ENCODE assay signal across 7 cellular contexts in genomic region chr19:39444598-39445257, GRCh38. TPM values are rescaled to one million over a fixed set of nuclear protein-coding genes. Genes with fewer than 3 reads are reported as not detected.
A peak's percentile ranks its signal among the peaks of the same experiment; 100 is the strongest.
DNase-seq lines count a peak whose midpoint lies in the region; ATAC-seq and TF ChIP-seq lines count a peak whose summit lies in the region.

No MANE protein-coding gene starts in this region.

- peak overlapping the region; percentile 57 for H3K4me3 ChIP-seq in HEK293 (ENCODE audit: low read depth, low read length)
- peak overlapping the region; percentile 58 to 75 for H3K4me3 ChIP-seq in gastroesophageal sphincter
- peak overlapping the region; percentile 90 for H3K4me3 ChIP-seq in psoas muscle

- peak overlapping the region; percentile 98 for H3K27ac ChIP-seq in HEK293 (ENCODE audit: extremely low read depth, low read depth, low read length)
- H3K27ac ChIP-seq in VCaP, result peak overlapping the region; percentile 95
- H3K27ac ChIP-seq in gastroesophageal sphincter, result peak overlapping the region; percentile 84 to 93 (median 90)
- peak overlapping the region; percentile 95 for H3K27ac ChIP-seq in psoas muscle

- no peak for TF ChIP-seq EP300 in gastroesophageal sphincter (IDR thresholded peaks at IDR 0.05)

- intact Hi-C loops in psoas muscle (cut with DNase I), result loop anchor here (10.0 kb wide), 1 partner anchor 90 kb away; the partner anchor contains the start of gene EID2B (in 2 of the 2)

- POLR2A ChIA-PET in HEK293 (lab: Yijun Ruan, JAX) (interaction anchor here (0.6 to 8.1 kb wide), 32 partner anchors 9 to 981 kb away, joined by 3 to 199 read pairs (median 4); partner anchors contain the start of genes EID2B, MED29, PAF1 and RPS16), GM10248 (lab: Yijun Ruan, JAX) (interaction anchor here (0.6 to 1.6 kb wide), 9 partner anchors 9 to 1923 kb away, joined by 3 to 16 read pairs (median 4); partner anchors contain the start of gene RPS16)

- H3K4me1 ChIP-seq in HEK293 (ENCODE audit: control insufficient read depth, insufficient read depth, low read length), result peaks cover 23% of the 10 kb centered on the region
- peaks cover 4 to 59% (median 22%) of the 10 kb centered on the region in 3 donors for H3K4me1 ChIP-seq in gastroesophageal sphincter
- peaks cover 32% of the 10 kb centered on the region for H3K4me1 ChIP-seq in psoas muscle

- no peak for DNase-seq in psoas muscle
- no peak for DNase-seq in COLO829 (ENCODE audit: low spot score)
- no peak for DNase-seq in GM10248 (ENCODE audit: extremely low spot score)

- CTCF ChIA-PET in HEK293 (lab: Yijun Ruan, JAX) (interaction anchor here (0.5 to 3.5 kb wide), 10 partner anchors 12 to 1106 kb away, joined by 3 to 9 read pairs (median 3); partner anchors contain the start of genes EID2B and TIMM50), GM10248 (lab: Yijun Ruan, JAX) (interaction anchor here (1.0 to 2.8 kb wide), 3 partner anchors 30 to 58 kb away, joined by 3 to 7 read pairs (median 4); no protein-coding TSS in a partner anchor)

- ATAC-seq in gastroesophageal sphincter (peak; percentile 23), psoas muscle (peak; percentile 2 to 35 (median 14)), HG03354 (IDR thresholded peaks at IDR 0.05; ENCODE audit: poor library complexity, severe bottlenecking, unreplicated experiment) (no peak)

- no peak for TF ChIP-seq POLR2A in gastroesophageal sphincter (IDR thresholded peaks at IDR 0.05)

- H3K9me3 ChIP-seq in HEK293 (ENCODE audit: control insufficient read depth, insufficient read depth, low read depth, low read length) (no peaks in the 10 kb centered on the region; the same call in 1 of the 2 replicates), gastroesophageal sphincter (no peaks in the 10 kb centered on the region), psoas muscle (no peaks in the 10 kb centered on the region)

- peaks cover 27 to 48% of the 10 kb centered on the region in 2 experiments for H3K36me3 ChIP-seq in HEK293 (ENCODE audit: control insufficient read depth in 2 of 2, insufficient read depth in 1 of 2, low read length in 2 of 2)
- peaks cover 0 to 28% of the 10 kb centered on the region in 2 donors for H3K36me3 ChIP-seq in gastroesophageal sphincter
- peaks cover 0 to 23% of the 10 kb centered on the region in 2 donors for H3K36me3 ChIP-seq in psoas muscle (ENCODE audit: insufficient read depth in 1 of 2, low read depth in 1 of 2)

- WGBS in gastroesophageal sphincter (ENCODE audit: low coverage in 1 of 2), 2 donors, result 2 to 5% methylated on average over 7 to 11 of the region's 20 CpGs
- WGBS in psoas muscle, 3 donors, result 2 to 3% (median 2%) methylated on average over 20 of the region's 20 CpGs

- no peak for TF ChIP-seq CTCF in HEK293 (tag by site-specific recombination; IDR thresholded peaks at IDR 0.05)
- TF ChIP-seq CTCF in VCaP (conservative IDR thresholded peaks at IDR 0.05), result no peak
- TF ChIP-seq CTCF in gastroesophageal sphincter (IDR thresholded peaks at IDR 0.05), result no peak
- TF ChIP-seq CTCF in psoas muscle (IDR thresholded peaks at IDR 0.05), result no peak
- no peak for TF ChIP-seq CTCF in GM10248 (IDR thresholded peaks at IDR 0.05; ENCODE audit: control extremely low read depth, extremely low read depth, low read depth, missing control alignments)

- H3K27me3 ChIP-seq in gastroesophageal sphincter (no peaks in the 10 kb centered on the region), psoas muscle (ENCODE audit: insufficient read depth in 3 of 3, low read length in 2 of 3) (no peaks in the 10 kb centered on the region)

TF ChIP-seq in HEK293, 187 proteins besides CTCF, POLR2A, EP300 and RAD21:
- TF ChIP-seq SCRT1 (tag by site-specific recombination; IDR thresholded peaks at IDR 0.05; ENCODE audit: borderline replicate concordance) (peak; percentile 7; the same call in 1 of the 2 replicates), ZNF121 (tag by site-specific recombination; IDR thresholded peaks at IDR 0.05) (peak; percentile 29; the same call in 1 of the 2 replicates), KLF17 (tag by site-specific recombination; IDR thresholded peaks at IDR 0.05) (peak; percentile 18; the same call in 1 of the 2 replicates), ZNF146 (tag by site-specific recombination; IDR thresholded peaks at IDR 0.05) (0 out of 2 replicates have a peak, but pooled peaks have one; percentile 17), BCL11A (tag by site-specific recombination; IDR thresholded peaks at IDR 0.05; ENCODE audit: low read depth) (0 out of 2 replicates have a peak, but pooled peaks have one; percentile 8), ZNF639 (tag by site-specific recombination; IDR thresholded peaks at IDR 0.05) (no peak), ZNF394 (tag by site-specific recombination; IDR thresholded peaks at IDR 0.05; ENCODE audit: borderline replicate concordance) (peak; percentile 37; the same call in 1 of the 2 replicates), MZF1 (tag by site-specific recombination; IDR thresholded peaks at IDR 0.05; ENCODE audit: borderline replicate concordance) (0 out of 2 replicates have a peak, but pooled peaks have one; percentile 74), ZNF843 (tag by site-specific recombination; IDR thresholded peaks at IDR 0.05) (no peak), ZBTB6 (tag by site-specific recombination; IDR thresholded peaks at IDR 0.05) (peak; percentile 54), ZNF521 (tag by site-specific recombination; IDR thresholded peaks at IDR 0.05) (no peak), TRIM28 (IDR thresholded peaks at IDR 0.05; ENCODE audit: borderline replicate concordance, low read length) (no peak), ATF2 (tag by site-specific recombination; IDR thresholded peaks at IDR 0.05; ENCODE audit: low read depth) (no peak), ZBTB26 (tag by site-specific recombination; optimal IDR thresholded peaks at IDR 0.05) (no peak)

RNA-seq across cellular contexts. Expression of gene SUPT5H, which starts 0.7 kb away (rescaled TPM):
- total RNA-seq in gastroesophageal sphincter (10 to 100 TPM; 71.5 to 99.1 (median 87.0) TPM), psoas muscle (10 to 100 TPM; 60.7 to 88.6 (median 80.2) TPM)
- polyA plus RNA-seq in psoas muscle, result 10 to 100 TPM; 63.1 to 97.1 (median 88.0) TPM

RNA-seq across cellular contexts. Expression of gene RPS16, which starts 9.0 kb away (rescaled TPM):
- total RNA-seq in gastroesophageal sphincter (1,000 to 10,000 TPM; 1,023 to 1,769 (median 1,110) TPM), psoas muscle (1,000 to 10,000 TPM; 1,186 to 1,958 (median 1,553) TPM)
- polyA plus RNA-seq in psoas muscle, result 1,000 to 10,000 TPM; 2,324 to 3,255 (median 2,994) TPM

RNA-seq across cellular contexts. Expression of gene PLEKHG2, which starts 32.3 kb away (rescaled TPM):
- total RNA-seq in gastroesophageal sphincter (10 to 100 TPM; 19.5 to 35.3 (median 23.4) TPM), psoas muscle (1 to 10 TPM; 6.8 to 8.0 (median 7.4) TPM)
- polyA plus RNA-seq in psoas muscle, result 1 to 10 TPM; 2.4 to 3.0 (median 2.7) TPM

RNA-seq across cellular contexts. Expression of gene TIMM50, which starts 35.9 kb away (rescaled TPM):
- total RNA-seq in gastroesophageal sphincter (10 to 100 TPM; 50.8 to 53.5 (median 52.4) TPM), psoas muscle (100 to 1,000 TPM in 1 of 4 donors, 10 to 100 TPM in 3; 70.5 to 105 (median 75.7) TPM)
- 100 to 1,000 TPM in 1 of 3 donors, 10 to 100 TPM in 2; 86.1 to 189 (median 95.0) TPM for polyA plus RNA-seq in psoas muscle

RNA-seq across cellular contexts. Expression of gene ZFP36, which starts 38.1 kb away (rescaled TPM):
- 100 to 1,000 TPM in 3 of 4 donors, 10 to 100 TPM in 1; 78.6 to 276 (median 158) TPM for total RNA-seq in gastroesophageal sphincter
- 100 to 1,000 TPM in 3 of 4 donors, 10 to 100 TPM in 1; 32.1 to 391 (median 184) TPM for total RNA-seq in psoas muscle
- 100 to 1,000 TPM in 1 of 3 donors, 10 to 100 TPM in 2; 80.8 to 178 (median 83.3) TPM for polyA plus RNA-seq in psoas muscle
